ENCODE assay signal across 15 cellular contexts in genomic region chr17:63232565-63233310, GRCh38.
"Had no signal": no experiment of that assay in that cellular context is flagged by ENCODE, and none has a peak within 500 bp of the region (broad histone marks: within the 10 kb centered on the region; RNA-seq: fewer than 3 reads in every experiment).

No MANE protein-coding gene starts in this region.

- H3K4me1 ChIP-seq: testis had no signal

- H3K36me3 ChIP-seq: brain microvascular endothelial cell had no signal

- ATAC-seq: activated T-cell treated with anti-CD3 and anti-CD28 coated beads, Interleukin-2, amount 50 U/mL, for 72 hours; left ventricle myocardium superior; naive thymus-derived CD8-positive, alpha-beta T cell; sciatic nerve; stimulated activated memory B cell treated with anti-CD40 and anti-IgM and Interleukin-4, amounts not matched to agents 10 μg/mL and 1 μg/mL and 100 μg/mL, for 72 hours had no signal

- H3K27ac ChIP-seq: brain microvascular endothelial cell, coronary artery, testis had no signal

- H3K27me3 ChIP-seq: brain microvascular endothelial cell, testis had no signal

- DNase-seq: activated CD4-positive, alpha-beta T cell treated with anti-CD3 and anti-CD28 coated beads for 1 hour; activated effector memory CD4-positive, alpha-beta T cell treated with anti-CD3 and anti-CD28 coated beads, Interleukin-2, amount 50 U/mL, for 16 hours; activated naive CD4-positive, alpha-beta T cell treated with anti-CD3 and anti-CD28 coated beads, Interleukin-2, amount 50 U/mL, for 16 hours; activated T-cell treated with anti-CD3 and anti-CD28 coated beads, Interleukin-2, amount 50 U/mL, for 72 hours; brain microvascular endothelial cell; erythroblast; head of caudate nucleus; left ventricle myocardium superior; naive thymus-derived CD8-positive, alpha-beta T cell; stimulated activated CD4-positive, alpha-beta T cell treated with anti-CD3 and anti-CD28 coated beads, Interleukin-4, amount 100 ng/mL, for 24 hours; testis had no signal

- H3K9me3 ChIP-seq: testis had no signal

- H3K4me3 ChIP-seq: coronary artery, smooth muscle cell, testis had no signal
